ENCODE assay signal across 6 cellular contexts in the genomic region with DNA sequence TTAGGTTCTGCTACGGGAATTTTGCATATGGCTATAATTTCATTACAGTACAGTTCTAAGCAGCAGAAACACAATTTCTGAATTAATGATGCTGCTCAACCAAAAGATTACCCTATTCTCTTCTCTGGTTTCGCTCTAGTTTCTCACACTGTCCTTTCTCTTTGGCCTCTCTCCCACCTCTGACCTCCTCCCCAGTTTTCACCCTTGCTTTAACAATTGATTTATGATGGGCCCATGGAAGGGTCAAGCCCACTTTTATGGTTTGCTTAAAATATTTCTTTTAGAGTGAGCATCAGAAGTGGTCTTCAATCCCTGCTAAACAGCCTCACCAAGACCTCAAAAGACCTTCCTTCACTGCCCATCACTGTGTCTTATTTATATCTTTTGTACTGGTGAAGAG.
"Had no signal": no experiment of that assay in that cellular context is flagged by ENCODE, and none has a peak within 500 bp of the region (broad histone marks: within the 10 kb centered on the region; RNA-seq: fewer than 3 reads in every experiment).

No MANE protein-coding gene starts in this region.

- H3K9me3 Mint-ChIP-seq: GM23338, H9 had no signal

- H3K27ac Mint-ChIP-seq: GM23338, H9 had no signal

- H3K4me2 ChIP-seq: GM23338 had no signal

- ATAC-seq: GM23338, K562 had no signal

- DNase-seq: H9, HCEC 1CT, IMR-90, KG1 had no signal

- H3K4me3 Mint-ChIP-seq: GM23338, H9 had no signal

- H3K4me3 ChIP-seq: GM23338, K562 had no signal
